ENCODE assay signal across 10 cellular contexts in genomic region chr12:110669193-110669502, GRCh38. TPM values are rescaled to one million over a fixed set of nuclear protein-coding genes. Genes with fewer than 3 reads are reported as not detected.
DNase-seq lines count a peak whose midpoint lies in the region; ATAC-seq lines count a peak whose summit lies in the region.
"Had no signal": no experiment of that assay in that cellular context is flagged by ENCODE, and none has a peak within 500 bp of the region (broad histone marks: within the 10 kb centered on the region; RNA-seq: fewer than 3 reads in every experiment).

No MANE protein-coding gene starts in this region.

- H3K27ac ChIP-seq in CD4-positive, CD25-positive, alpha-beta regulatory T cell (ENCODE audit: insufficient read depth, low read length, poor library complexity, severe bottlenecking) = peak overlapping the region; percentile 24
- H3K27ac ChIP-seq: upper lobe of left lung had no signal

- DNase-seq in CD4-positive, CD25-positive, alpha-beta regulatory T cell = peak in 1 of 3 donors; percentile 28
- DNase-seq in OCI-M1 (lab: John Stamatoyannopoulos, UW) (no peak), SKM-1 treated with dmso at 0.1 percent for 144 hours (lab: John Stamatoyannopoulos, UW; ENCODE audit: unreplicated experiment) (no peak)
- DNase-seq: upper lobe of left lung had no signal

- peaks cover 2 to 19% (median 9%) of the 10 kb centered on the region in 7 donors for H3K9me3 Mint-ChIP-seq in CD4-positive, CD25-positive, alpha-beta regulatory T cell
- H3K9me3 Mint-ChIP-seq in activated T-helper 17 cell treated with anti-CD3 and anti-CD28 coated beads, Interleukin-2, amount 50 U/mL, for 72 hours = peaks cover 13% of the 10 kb centered on the region

- H3K4me3 ChIP-seq in CD4-positive, CD25-positive, alpha-beta regulatory T cell (ENCODE audit: low read depth, low read length) = no peak overlapping the region
- H3K4me3 ChIP-seq: upper lobe of left lung had no signal

- H3K4me1 ChIP-seq in CD4-positive, CD25-positive, alpha-beta regulatory T cell (ENCODE audit: control insufficient read depth, insufficient read depth, low read length, poor library complexity, severe bottlenecking) = peaks cover 18% of the 10 kb centered on the region
- H3K4me1 ChIP-seq: upper lobe of left lung had no signal

- peak; percentile 20 to 34 for ATAC-seq in CD4-positive, CD25-positive, alpha-beta regulatory T cell (ENCODE audit: low read depth in 2 of 2)
- ATAC-seq in GM18870 (IDR thresholded peaks at IDR 0.05; ENCODE audit: unreplicated experiment) = peak; percentile 27
- ATAC-seq in HG03095 (IDR thresholded peaks at IDR 0.05; ENCODE audit: unreplicated experiment) = peak; percentile 7
- ATAC-seq in activated T-helper 17 cell treated with anti-CD3 and anti-CD28 coated beads, Interleukin-2, amount 50 U/mL, for 72 hours (replicated peaks) = no peak
- no peak for ATAC-seq in GM18873 (IDR thresholded peaks at IDR 0.05; ENCODE audit: low FRiP score, unreplicated experiment)
- ATAC-seq in HG02610 (IDR thresholded peaks at IDR 0.05; ENCODE audit: unreplicated experiment) = no peak

- peaks cover 16 to 33% (median 20%) of the 10 kb centered on the region in 4 donors for H3K4me1 Mint-ChIP-seq in CD4-positive, CD25-positive, alpha-beta regulatory T cell
- H3K4me1 Mint-ChIP-seq in activated T-helper 17 cell treated with anti-CD3 and anti-CD28 coated beads, Interleukin-2, amount 50 U/mL, for 72 hours = peaks cover 19% of the 10 kb centered on the region

- peaks cover 16% of the 10 kb centered on the region for H3K27me3 Mint-ChIP-seq in CD4-positive, CD25-positive, alpha-beta regulatory T cell
- no peaks in the 10 kb centered on the region for H3K27me3 Mint-ChIP-seq in activated T-helper 17 cell treated with anti-CD3 and anti-CD28 coated beads, Interleukin-2, amount 50 U/mL, for 72 hours

- peaks cover 11 to 23% of the 10 kb centered on the region in 2 experiments for H3K9me3 ChIP-seq in CD4-positive, CD25-positive, alpha-beta regulatory T cell (ENCODE audit: control insufficient read depth in 2 of 2, low read length in 2 of 2)

- peaks cover 12% of the 10 kb centered on the region for H3K36me3 ChIP-seq in CD4-positive, CD25-positive, alpha-beta regulatory T cell (ENCODE audit: control insufficient read depth, insufficient read depth, low read length)
- H3K36me3 ChIP-seq: upper lobe of left lung had no signal

- H3K27me3 ChIP-seq in CD4-positive, CD25-positive, alpha-beta regulatory T cell (ENCODE audit: control insufficient read depth, insufficient read depth, low read length) = no peaks in the 10 kb centered on the region
- H3K27me3 ChIP-seq: upper lobe of left lung had no signal

- peak overlapping the region in 3 of 4 donors; percentile 34 to 50 (median 42) for H3K4me3 Mint-ChIP-seq in CD4-positive, CD25-positive, alpha-beta regulatory T cell
- H3K4me3 Mint-ChIP-seq in activated T-helper 17 cell treated with anti-CD3 and anti-CD28 coated beads, Interleukin-2, amount 50 U/mL, for 72 hours = no peak overlapping the region

- peaks cover 56% of the 10 kb centered on the region for H3K36me3 Mint-ChIP-seq in CD4-positive, CD25-positive, alpha-beta regulatory T cell
- no peaks in the 10 kb centered on the region for H3K36me3 Mint-ChIP-seq in activated T-helper 17 cell treated with anti-CD3 and anti-CD28 coated beads, Interleukin-2, amount 50 U/mL, for 72 hours (ENCODE audit: low read depth)

- H3K27ac Mint-ChIP-seq in CD4-positive, CD25-positive, alpha-beta regulatory T cell = peak overlapping the region; percentile 77 to 90 (median 84)
- H3K27ac Mint-ChIP-seq in activated T-helper 17 cell treated with anti-CD3 and anti-CD28 coated beads, Interleukin-2, amount 50 U/mL, for 72 hours = peak overlapping the region; percentile 53

RNA-seq across cellular contexts. Expression of gene HVCN1, which starts 19.8 kb away (rescaled TPM):
- total RNA-seq in CD4-positive, CD25-positive, alpha-beta regulatory T cell = 6.1 TPM
- 10 to 100 TPM; 19.8 to 50.0 (median 34.8) TPM for polyA plus RNA-seq in CD4-positive, CD25-positive, alpha-beta regulatory T cell
- 1 to 10 TPM in 1 of 2 donors, under 1 TPM in 1; 0.71 to 1.7 TPM for total RNA-seq in activated T-helper 17 cell treated with anti-CD3 and anti-CD28 coated beads, Interleukin-2, amount 50 U/mL, for 72 hours
- total RNA-seq: HT-29 had no signal

RNA-seq across cellular contexts. Expression of gene TCTN1, which starts 55.2 kb away (rescaled TPM):
- total RNA-seq in CD4-positive, CD25-positive, alpha-beta regulatory T cell = 1.6 TPM
- 1 to 10 TPM; 2.7 to 5.8 (median 4.0) TPM for polyA plus RNA-seq in CD4-positive, CD25-positive, alpha-beta regulatory T cell
- 1 to 10 TPM; 3.5 to 6.4 TPM for total RNA-seq in activated T-helper 17 cell treated with anti-CD3 and anti-CD28 coated beads, Interleukin-2, amount 50 U/mL, for 72 hours

Comparison
In these comparisons a context has a peak if more than half of its experiments do, and no peak if none do; other contexts are left out.
1. ATAC-seq: peak in CD4-positive, CD25-positive, alpha-beta regulatory T cell (2 of 2), GM18870 (single experiment) and HG03095 (single experiment); none in activated T-helper 17 cell treated with anti-CD3 and anti-CD28 coated beads, Interleukin-2, amount 50 U/mL, for 72 hours (single experiment), GM18873 (single experiment) and HG02610 (single experiment).